8 cellular contexts compared by ENCODE assay signal in genomic region chr19:42693760-42694350, GRCh38. TPM values are rescaled to one million over a fixed set of nuclear protein-coding genes. Genes with fewer than 3 reads are reported as not detected.
DNase-seq lines count a peak whose midpoint lies in the region; ATAC-seq and TF ChIP-seq lines count a peak whose summit lies in the region.

No MANE protein-coding gene starts in this region.

- H3K4me3 Mint-ChIP-seq in activated naive CD8-positive, alpha-beta T cell treated with anti-CD3 and anti-CD28 coated beads, Interleukin-2, amount 50 U/mL, for 24 hours: no peak overlapping the region

- WGBS in right lobe of liver (ENCODE audit: insufficient coverage, low coverage, low lambda C conversion rate, missing lambda C conversion rate): 17% methylated on average over 5 of the region's 5 CpGs
- 22 to 36% methylated on average over 3 to 5 of the region's 5 CpGs for WGBS in transverse colon (ENCODE audit: low coverage in 1 of 2), 2 donors

- intact Hi-C loops in right lobe of liver (cut with DNase I): no loop called here
- intact Hi-C loops in transverse colon (cut with DNase I; ENCODE audit: low total_unique reads): no loop called here

- H3K9me3 ChIP-seq in right lobe of liver (no peaks in the 10 kb centered on the region), transverse colon (no peaks in the 10 kb centered on the region)

- ATAC-seq in activated naive CD8-positive, alpha-beta T cell treated with anti-CD3 and anti-CD28 coated beads, Interleukin-2, amount 50 U/mL, for 24 hours: no peak
- peak; percentile 64 to 80 (median 77) for ATAC-seq in right lobe of liver
- no peak for ATAC-seq in GM21737 (IDR thresholded peaks at IDR 0.05; ENCODE audit: unreplicated experiment)
- no peak for ATAC-seq in HG03097 (IDR thresholded peaks at IDR 0.05; ENCODE audit: low FRiP score, unreplicated experiment)

- H3K4me1 ChIP-seq in right lobe of liver (no peaks in the 10 kb centered on the region), transverse colon (no peaks in the 10 kb centered on the region)

- DNase-seq in DMS53 (lab: John Stamatoyannopoulos, UW) (peak; percentile 70), DMS53 treated with DMSO at 0.1 percent for 48 hours (lab: John Stamatoyannopoulos, UW; ENCODE audit: unreplicated experiment) (no peak), Kasumi-1 (lab: John Stamatoyannopoulos, UW) (peak; percentile 16 to 42), right lobe of liver (peak in 2 of 3 donors; percentile 20 to 47), transverse colon (no peak)
- DNase-seq in activated naive CD8-positive, alpha-beta T cell treated with anti-CD3 and anti-CD28 coated beads, Interleukin-2, amount 50 U/mL, for 24 hours: peak; percentile 8

- H3K4me1 Mint-ChIP-seq in activated naive CD8-positive, alpha-beta T cell treated with anti-CD3 and anti-CD28 coated beads, Interleukin-2, amount 50 U/mL, for 24 hours: no peaks in the 10 kb centered on the region

- H3K27ac Mint-ChIP-seq in activated naive CD8-positive, alpha-beta T cell treated with anti-CD3 and anti-CD28 coated beads, Interleukin-2, amount 50 U/mL, for 24 hours: no peak overlapping the region

- in situ Hi-C loops in transverse colon (cut with MboI; ENCODE audit: low pct_ligation_motif_present in 1 of 4, low pct_unique_long_range_greater_than_20kb in 1 of 4, low sequenced_read_pairs in 3 of 4): no loop called here

- H3K27me3 Mint-ChIP-seq in activated naive CD8-positive, alpha-beta T cell treated with anti-CD3 and anti-CD28 coated beads, Interleukin-2, amount 50 U/mL, for 24 hours: peaks cover 31% of the 10 kb centered on the region

- H3K9me3 Mint-ChIP-seq in activated naive CD8-positive, alpha-beta T cell treated with anti-CD3 and anti-CD28 coated beads, Interleukin-2, amount 50 U/mL, for 24 hours: peaks cover 8% of the 10 kb centered on the region

- no peak for TF ChIP-seq EP300 in transverse colon (IDR thresholded peaks at IDR 0.05; ENCODE audit: low read depth)

- H3K4me3 ChIP-seq in right lobe of liver (no peak overlapping the region), transverse colon (no peak overlapping the region)

- TF ChIP-seq CTCF in right lobe of liver (IDR thresholded peaks at IDR 0.05) (peak; percentile 27 to 68 (median 50)), transverse colon (IDR thresholded peaks at IDR 0.05) (peak in 2 of 5 experiments; percentile 15 to 20)

- H3K27me3 ChIP-seq in right lobe of liver (no peaks in the 10 kb centered on the region), transverse colon (peaks cover 15% of the 10 kb centered on the region)

- no peaks in the 10 kb centered on the region for H3K36me3 Mint-ChIP-seq in activated naive CD8-positive, alpha-beta T cell treated with anti-CD3 and anti-CD28 coated beads, Interleukin-2, amount 50 U/mL, for 24 hours (ENCODE audit: low read depth)

- TF ChIP-seq POLR2A in right lobe of liver (IDR thresholded peaks at IDR 0.05): no peak
- no peak for TF ChIP-seq POLR2A in transverse colon (IDR thresholded peaks at IDR 0.05)

- no peak overlapping the region for H3K27ac ChIP-seq in right lobe of liver
- H3K27ac ChIP-seq in transverse colon: no peak overlapping the region

- H3K36me3 ChIP-seq in right lobe of liver: no peaks in the 10 kb centered on the region
- H3K36me3 ChIP-seq in transverse colon: no peaks in the 10 kb centered on the region

RNA-seq across cellular contexts. Expression of gene PSG3, which starts 46.4 kb away (rescaled TPM):
- total RNA-seq in right lobe of liver (not detected), transverse colon (not detected)

Comparison
In these comparisons a context has a peak if more than half of its experiments do, and no peak if none do; other contexts are left out.
1. DNase-seq: peak in DMS53 (single experiment), Kasumi-1 (2 of 2), activated naive CD8-positive, alpha-beta T cell treated with anti-CD3 and anti-CD28 coated beads, Interleukin-2, amount 50 U/mL, for 24 hours (single experiment) and right lobe of liver (2 of 3); none in DMS53 treated with DMSO at 0.1 percent for 48 hours (single experiment) and transverse colon (single experiment).
2. ATAC-seq: peak in right lobe of liver (4 of 4); none in activated naive CD8-positive, alpha-beta T cell treated with anti-CD3 and anti-CD28 coated beads, Interleukin-2, amount 50 U/mL, for 24 hours (single experiment), GM21737 (single experiment) and HG03097 (single experiment).